28 cellular contexts compared by ENCODE assay signal in genomic region chr1:166849135-166849534, GRCh38.
"Had no signal": no experiment of that assay in that cellular context is flagged by ENCODE, and none has a peak within 500 bp of the region (broad histone marks: within the 10 kb centered on the region; RNA-seq: fewer than 3 reads in every experiment).

No MANE protein-coding gene starts in this region.

- H3K4me1 ChIP-seq: colonic mucosa had no signal

- DNase-seq: activated B cell treated with CpG ODN at 0.5 μM for 24 hours; activated CD4-positive, alpha-beta memory T cell treated with anti-CD3 and anti-CD28 coated beads, Interleukin-2, amount 10 ng/mL, durations not matched to agents 7 days and 5 days; activated CD4-positive, alpha-beta T cell treated with anti-CD3 and anti-CD28 coated beads, Interleukin-2, amount 10 ng/mL, durations not matched to agents 24 days and 14 days; activated effector memory CD4-positive, alpha-beta T cell treated with Interleukin-2 at 50 U/mL for 16 hours; activated gamma-delta T cell treated with Interleukin-2 at 50 U/mL for 16 hours; activated naive CD4-positive, alpha-beta T cell treated with Interleukin-2 at 50 U/mL for 16 hours; activated naive CD8-positive, alpha-beta T cell treated with anti-CD3 and anti-CD28 coated beads for 36 hours; activated naive CD8-positive, alpha-beta T cell treated with anti-CD3 and anti-CD28 coated beads, Interleukin-2, amount 50 U/mL, for 24 hours; activated T-cell treated with anti-CD3 and anti-CD28 coated beads, Interleukin-2, amount 50 U/mL, for 4 hours; adrenal gland; amygdala; aorta; body of pancreas; central memory CD4-positive, alpha-beta T cell; cerebellar nuclear complex; colonic mucosa; effector CD8-positive, alpha-beta T cell; foreskin fibroblast; head of caudate nucleus; SW 1271; T-helper 1 cell; T-helper 17 cell; T1000; WERI-Rb-1 had no signal

- H3K4me3 Mint-ChIP-seq: activated B cell treated with CpG ODN at 0.5 μM for 24 hours; activated CD4-positive, alpha-beta memory T cell treated with anti-CD3 and anti-CD28 coated beads, Interleukin-2, amount 10 ng/mL, durations not matched to agents 7 days and 5 days; activated CD4-positive, alpha-beta T cell treated with anti-CD3 and anti-CD28 coated beads, Interleukin-2, amount 10 ng/mL, durations not matched to agents 24 days and 14 days; activated naive CD8-positive, alpha-beta T cell treated with anti-CD3 and anti-CD28 coated beads for 36 hours; activated naive CD8-positive, alpha-beta T cell treated with anti-CD3 and anti-CD28 coated beads, Interleukin-2, amount 50 U/mL, for 24 hours; activated T-cell treated with anti-CD3 and anti-CD28 coated beads, Interleukin-2, amount 50 U/mL, for 4 hours; T-helper 17 cell; T-helper 2 cell treated with Interferon-gamma antibody and Interleukin-4, amounts not matched to agents 5 μg/mL and 100 μg/mL, for 36 hours had no signal

- ATAC-seq: activated naive CD8-positive, alpha-beta T cell treated with anti-CD3 and anti-CD28 coated beads, Interleukin-2, amount 50 U/mL, for 24 hours; activated T-helper 17 cell treated with anti-CD3 and anti-CD28 coated beads, Interleukin-2, amount 50 U/mL, for 72 hours; body of pancreas; esophagus mucosa; T-helper 17 cell had no signal

- H3K9me3 Mint-ChIP-seq: activated B cell treated with CpG ODN at 0.5 μM for 24 hours; activated CD4-positive, alpha-beta memory T cell treated with anti-CD3 and anti-CD28 coated beads, Interleukin-2, amount 10 ng/mL, durations not matched to agents 7 days and 5 days; activated CD4-positive, alpha-beta T cell treated with anti-CD3 and anti-CD28 coated beads, Interleukin-2, amount 10 ng/mL, durations not matched to agents 24 days and 14 days; activated naive CD8-positive, alpha-beta T cell treated with anti-CD3 and anti-CD28 coated beads for 36 hours; activated naive CD8-positive, alpha-beta T cell treated with anti-CD3 and anti-CD28 coated beads, Interleukin-2, amount 50 U/mL, for 24 hours; activated T-cell treated with anti-CD3 and anti-CD28 coated beads, Interleukin-2, amount 50 U/mL, for 4 hours; activated T-helper 17 cell treated with anti-CD3 and anti-CD28 coated beads, Interleukin-2, amount 50 U/mL, for 72 hours; T-helper 2 cell treated with Interferon-gamma antibody and Interleukin-4, amounts not matched to agents 5 μg/mL and 100 μg/mL, for 36 hours had no signal

- H3K27me3 Mint-ChIP-seq: activated B cell treated with CpG ODN at 0.5 μM for 24 hours; activated CD4-positive, alpha-beta memory T cell treated with anti-CD3 and anti-CD28 coated beads, Interleukin-2, amount 10 ng/mL, durations not matched to agents 7 days and 5 days; activated CD4-positive, alpha-beta T cell treated with anti-CD3 and anti-CD28 coated beads, Interleukin-2, amount 10 ng/mL, durations not matched to agents 24 days and 14 days; activated naive CD8-positive, alpha-beta T cell treated with anti-CD3 and anti-CD28 coated beads for 36 hours; activated naive CD8-positive, alpha-beta T cell treated with anti-CD3 and anti-CD28 coated beads, Interleukin-2, amount 50 U/mL, for 24 hours; activated T-helper 17 cell treated with anti-CD3 and anti-CD28 coated beads, Interleukin-2, amount 50 U/mL, for 72 hours; T-helper 17 cell had no signal

- H3K9me3 ChIP-seq: adrenal gland, body of pancreas, colonic mucosa had no signal

- H3K27ac Mint-ChIP-seq: activated B cell treated with CpG ODN at 0.5 μM for 24 hours; activated CD4-positive, alpha-beta memory T cell treated with anti-CD3 and anti-CD28 coated beads, Interleukin-2, amount 10 ng/mL, durations not matched to agents 7 days and 5 days; activated naive CD8-positive, alpha-beta T cell treated with anti-CD3 and anti-CD28 coated beads for 36 hours; activated naive CD8-positive, alpha-beta T cell treated with anti-CD3 and anti-CD28 coated beads, Interleukin-2, amount 50 U/mL, for 24 hours; T-helper 2 cell treated with Interferon-gamma antibody and Interleukin-4, amounts not matched to agents 5 μg/mL and 100 μg/mL, for 36 hours had no signal

- H3K4me3 ChIP-seq: adrenal gland, body of pancreas, cardiac muscle cell, colonic mucosa had no signal

- H3K27me3 ChIP-seq: adrenal gland, body of pancreas, cardiac muscle cell, colonic mucosa had no signal
